22 cellular contexts compared by ENCODE assay signal in genomic region chr10:114265392-114266053, GRCh38. TPM values are rescaled to one million over a fixed set of nuclear protein-coding genes. Genes with fewer than 3 reads are reported as not detected.
A peak's percentile ranks its signal among the peaks of the same experiment; 100 is the strongest.
DNase-seq lines count a peak whose midpoint lies in the region; ATAC-seq and TF ChIP-seq lines count a peak whose summit lies in the region.
"Had no signal": no experiment of that assay in that cellular context is flagged by ENCODE, and none has a peak within 500 bp of the region (broad histone marks: within the 10 kb centered on the region; RNA-seq: fewer than 3 reads in every experiment).

No MANE protein-coding gene starts in this region.

- H3K36me3 ChIP-seq in left ventricle myocardium inferior (no peaks in the 10 kb centered on the region), psoas muscle (ENCODE audit: insufficient read depth in 1 of 2, low read depth in 1 of 2) (no peaks in the 10 kb centered on the region)
- H3K36me3 ChIP-seq: thyroid gland had no signal

- peaks cover 46% of the 10 kb centered on the region for H3K4me1 ChIP-seq in left ventricle myocardium inferior
- H3K4me1 ChIP-seq in psoas muscle, result peaks cover 6% of the 10 kb centered on the region

- peak; percentile 87 for ATAC-seq in Right ventricle myocardium inferior
- ATAC-seq in psoas muscle, result peak; percentile 50 to 85 (median 57)
- ATAC-seq in HG03520 (IDR thresholded peaks at IDR 0.05; ENCODE audit: unreplicated experiment), result no peak
- no peak for ATAC-seq in HG02938 (IDR thresholded peaks at IDR 0.05; ENCODE audit: unreplicated experiment)

- no peak for TF ChIP-seq CTCF in left ventricle myocardium inferior (IDR thresholded peaks at IDR 0.05; ENCODE audit: borderline replicate concordance)
- TF ChIP-seq CTCF in psoas muscle (IDR thresholded peaks at IDR 0.05), result no peak

- H3K27ac ChIP-seq in left ventricle myocardium inferior (replicated peaks), result peak overlapping the region; percentile 87
- no peak overlapping the region for H3K27ac ChIP-seq in psoas muscle

- no peaks in the 10 kb centered on the region for H3K27me3 ChIP-seq in left ventricle myocardium inferior (ENCODE audit: low read depth)
- H3K27me3 ChIP-seq in psoas muscle (ENCODE audit: insufficient read depth in 3 of 3, low read length in 2 of 3), result no peaks in the 10 kb centered on the region
- H3K27me3 ChIP-seq: thyroid gland had no signal

- WGBS in psoas muscle, 3 donors, result 26 to 41% (median 31%) methylated on average over 6 of the region's 6 CpGs

- intact Hi-C loops in Right ventricle myocardium inferior (cut with DNase I) (loop anchor here (5.0 kb wide), 1 partner anchor 93 kb away; the partner anchor contains the start of gene CCDC186), cardiac septum (cut with DNase I) (no loop called here), left ventricle myocardium inferior (cut with micrococcal nuclease) (no loop called here), psoas muscle (cut with DNase I) (loop anchor here in 1 of 2 donors (10.0 kb wide), 1 partner anchor 91 kb away; the partner anchor contains the start of genes CCDC186 and TDRD1)

- H3K4me3 ChIP-seq in left ventricle myocardium inferior (no peak overlapping the region), psoas muscle (no peak overlapping the region)
- H3K4me3 ChIP-seq: K562, thyroid gland had no signal

- DNase-seq in Right ventricle myocardium inferior (ENCODE audit: missing footprints) (no peak), cardiac septum (ENCODE audit: low spot score) (no peak), left ventricle myocardium inferior (peak; percentile 55), psoas muscle (peak; percentile 44 to 65), germinal center (ENCODE audit: low spot score) (no peak), NCI-H187 (lab: John Stamatoyannopoulos, UW) (no peak)
- DNase-seq: activated CD8-positive, alpha-beta memory T cell treated with anti-CD3 and anti-CD28 coated beads, Interleukin-2, amount 50 U/mL, for 4 hours; activated gamma-delta T cell treated with Interleukin-2 at 50 U/mL for 16 hours; aorta; NCI-H69; small intestine; stimulated activated CD4-positive, alpha-beta T cell treated with anti-CD3 and anti-CD28 coated beads, Interleukin-4, amount 100 ng/mL, for 4 hours; stimulated activated CD8-positive, alpha-beta memory T cell treated with anti-CD3 and anti-CD28 coated beads, Interleukin-4, amount 100 ng/mL, for 48 hours; T1000; thyroid gland had no signal

- H3K9me3 ChIP-seq in left ventricle myocardium inferior (replicated peaks) (no peaks in the 10 kb centered on the region), psoas muscle (no peaks in the 10 kb centered on the region)
- H3K9me3 ChIP-seq: thyroid gland had no signal

RNA-seq across cellular contexts. Expression of gene VWA2, which starts 26.5 kb away (rescaled TPM):
- total RNA-seq in Right ventricle myocardium inferior (not detected), cardiac septum (not detected), left ventricle myocardium inferior (not detected), psoas muscle (not detected)
- not detected for polyA plus RNA-seq in psoas muscle
- total RNA-seq: A172, K562, mononuclear cell, PC-3, SK-MEL-5 had no signal
- polyA plus RNA-seq: K562 had no signal

Comparison
In these comparisons a context has a peak if more than half of its experiments do, and no peak if none do; other contexts are left out.
1. DNase-seq: peak in left ventricle myocardium inferior (single experiment) and psoas muscle (2 of 2); none in Right ventricle myocardium inferior (single experiment), cardiac septum (single experiment), germinal center (single experiment) and NCI-H187 (0 of 2).
2. ATAC-seq: peak in Right ventricle myocardium inferior (single experiment) and psoas muscle (4 of 4); none in HG03520 (single experiment) and HG02938 (single experiment).